In the genomic region with DNA sequence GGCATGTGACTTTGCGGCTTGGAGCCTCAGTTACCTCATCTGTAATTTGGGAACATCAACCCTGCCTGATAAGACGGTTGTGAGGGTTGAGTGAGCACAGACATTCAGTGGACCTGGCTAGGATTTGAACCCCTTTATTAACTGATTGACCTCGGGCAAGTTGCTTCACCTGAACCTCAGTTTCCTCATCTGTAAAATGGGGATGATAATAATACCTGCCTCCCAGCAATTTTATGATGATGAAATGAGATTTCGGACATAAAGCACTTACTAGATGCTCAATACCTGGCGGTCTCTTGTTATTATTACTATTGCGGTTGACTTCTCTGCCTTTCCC, we compare ENCODE assay signal across 14 cellular contexts. TPM values are rescaled to one million over a fixed set of nuclear protein-coding genes. Genes with fewer than 3 reads are reported as not detected.
DNase-seq lines count a peak whose midpoint lies in the region; ATAC-seq and TF ChIP-seq lines count a peak whose summit lies in the region.
"Had no signal": no experiment of that assay in that cellular context is flagged by ENCODE, and none has a peak within 500 bp of the region (broad histone marks: within the 10 kb centered on the region; RNA-seq: fewer than 3 reads in every experiment).

No MANE protein-coding gene starts in this region.

- H3K18ac ChIP-seq in IMR-90 (ENCODE audit: low read depth, low read length), result no peak overlapping the region

- H2BK5ac ChIP-seq in IMR-90 (ENCODE audit: low read depth, low read length, poor library complexity, severe bottlenecking), result no peak overlapping the region

- DNase-seq in IMR-90 (no peak), Panc1 (ENCODE audit: low read depth, low spot score) (no peak), mammary epithelial cell (no peak), suprapubic skin (ENCODE audit: low spot score in 2 of 2) (no peak), DMS79 treated with DMSO at 0.1 percent for 48 hours (lab: John Stamatoyannopoulos, UW) (no peak), adrenal gland (no peak)
- DNase-seq: Caco-2; CD8-positive, alpha-beta memory T cell; GM23248; H7; KG1 had no signal

- H3K4me3 ChIP-seq in IMR-90 (ENCODE audit: insufficient read depth, low read depth, low read length) (no peak overlapping the region), Panc1 (ENCODE audit: low read depth in 2 of 2, low read length in 2 of 2) (no peak overlapping the region), mammary epithelial cell (replicated peaks in 1 of 3; ENCODE audit: insufficient read depth in 1 of 3, low read depth in 2 of 3, low read length in 3 of 3) (no peak overlapping the region), suprapubic skin (no peak overlapping the region), adrenal gland (no peak overlapping the region)
- H3K4me3 ChIP-seq: GM12878, GM23248 had no signal

- no peak for TF ChIP-seq CTCF in IMR-90 (conservative IDR thresholded peaks at IDR 0.05; ENCODE audit: low read depth, low read length)
- no peak for TF ChIP-seq CTCF in Panc1 (IDR thresholded peaks at IDR 0.05)
- TF ChIP-seq CTCF in mammary epithelial cell (conservative IDR thresholded peaks at IDR 0.05 in 1 of 2, IDR thresholded peaks at IDR 0.05 in 1 of 2; ENCODE audit: extremely low read depth in 1 of 2, insufficient read depth in 1 of 2, low read depth in 1 of 2, low read length in 2 of 2), result no peak
- no peak for TF ChIP-seq CTCF in suprapubic skin (IDR thresholded peaks at IDR 0.05)
- no peak for TF ChIP-seq CTCF in adrenal gland (IDR thresholded peaks at IDR 0.05)

- no peak overlapping the region for H4K91ac ChIP-seq in IMR-90 (ENCODE audit: insufficient read depth, low read depth, low read length)

- H3K27me3 ChIP-seq in IMR-90 (ENCODE audit: control insufficient read depth, insufficient read depth, low read length) (no peaks in the 10 kb centered on the region), Panc1 (ENCODE audit: control insufficient read depth, insufficient read depth, low read length) (no peaks in the 10 kb centered on the region), mammary epithelial cell (ENCODE audit: insufficient read depth, low read length) (no peaks in the 10 kb centered on the region), suprapubic skin (no peaks in the 10 kb centered on the region), adrenal gland (no peaks in the 10 kb centered on the region)

- H3K14ac ChIP-seq in IMR-90 (replicated peaks; ENCODE audit: low read depth, low read length), result no peak overlapping the region

- H3K4ac ChIP-seq in IMR-90 (ENCODE audit: low read depth, low read length), result no peak overlapping the region

- dilution Hi-C loops in IMR-90 (cut with HindIII; ENCODE audit: low sequenced_read_pairs, unreplicated experiment), result no loop called here
- dilution Hi-C loops in mammary epithelial cell (cut with HindIII; ENCODE audit: low sequenced_read_pairs), result no loop called here

- CTCF ChIA-PET in IMR-90 (lab: Yijun Ruan, JAX), result no interaction called here
- CTCF ChIA-PET in Panc1 (lab: Charles Lee), result no interaction called here
- CTCF ChIA-PET in mammary epithelial cell (lab: Charles Lee; ENCODE audit: low non-redundant PET), result no interaction called here

- POLR2A ChIA-PET in IMR-90 (lab: Charles Lee; ENCODE audit: unreplicated experiment), result no interaction called here
- POLR2A ChIA-PET in Panc1 (lab: Charles Lee), result interaction anchor here (1.2 kb wide), 1 partner anchor 43 kb away, joined by 4 read pairs; no protein-coding TSS in a partner anchor

- H3K9ac ChIP-seq in IMR-90 (ENCODE audit: low read depth, low read length) (no peak overlapping the region), mammary epithelial cell (ENCODE audit: insufficient read depth, low read length) (no peak overlapping the region)
- H3K9ac ChIP-seq: GM23248 had no signal

- H3K4me1 ChIP-seq in IMR-90 (ENCODE audit: control insufficient read depth, insufficient read depth, low read length), result peaks cover 4% of the 10 kb centered on the region; the same call in 1 of the 2 replicates
- H3K4me1 ChIP-seq in Panc1 (ENCODE audit: control insufficient read depth, insufficient read depth, low read length), result peaks cover 28% of the 10 kb centered on the region
- H3K4me1 ChIP-seq in mammary epithelial cell (ENCODE audit: insufficient read depth, low read length), result peaks cover 61% of the 10 kb centered on the region
- H3K4me1 ChIP-seq in suprapubic skin, result peaks cover 55% of the 10 kb centered on the region
- H3K4me1 ChIP-seq in adrenal gland (replicated peaks in 1 of 2), result no peaks in the 10 kb centered on the region

- H3K36me3 ChIP-seq in IMR-90 (ENCODE audit: control insufficient read depth, insufficient read depth, low read length) (no peaks in the 10 kb centered on the region), Panc1 (ENCODE audit: control insufficient read depth, insufficient read depth, low read length) (no peaks in the 10 kb centered on the region), mammary epithelial cell (ENCODE audit: insufficient read depth, low read length) (no peaks in the 10 kb centered on the region), suprapubic skin (no peaks in the 10 kb centered on the region), adrenal gland (replicated peaks in 1 of 2) (no peaks in the 10 kb centered on the region)

- H4K8ac ChIP-seq in IMR-90 (ENCODE audit: low read depth in 2 of 2, low read length in 2 of 2), result 0 out of 4 replicates have a peak overlapping the region, but pooled peaks of 1 of the 2 experiments have one; percentile 1

- no peak overlapping the region for H2AK9ac ChIP-seq in IMR-90 (replicated peaks; ENCODE audit: low read depth, low read length, poor library complexity)

- no peak for TF ChIP-seq POLR2A in IMR-90 (IDR thresholded peaks at IDR 0.05; ENCODE audit: low read depth, low read length)
- TF ChIP-seq POLR2A in suprapubic skin (IDR thresholded peaks at IDR 0.05), result no peak
- TF ChIP-seq POLR2A in adrenal gland (IDR thresholded peaks at IDR 0.05), result no peak

- H2AFZ ChIP-seq in IMR-90 (replicated peaks; ENCODE audit: low read length, poor library complexity) (no peak overlapping the region), mammary epithelial cell (ENCODE audit: low read depth, low read length) (no peak overlapping the region)
- H2AFZ ChIP-seq: GM23248 had no signal

- TF ChIP-seq EP300 in suprapubic skin (IDR thresholded peaks at IDR 0.05), result no peak

- H3K9me3 ChIP-seq in IMR-90 (ENCODE audit: control insufficient read depth, insufficient read depth, low read length) (no peaks in the 10 kb centered on the region), Panc1 (ENCODE audit: control insufficient read depth, insufficient read depth, low read depth, low read length) (no peaks in the 10 kb centered on the region), mammary epithelial cell (replicated peaks; ENCODE audit: insufficient read depth, low read length) (no peaks in the 10 kb centered on the region), suprapubic skin (no peaks in the 10 kb centered on the region), adrenal gland (replicated peaks in 1 of 3) (no peaks in the 10 kb centered on the region)
- H3K9me3 ChIP-seq: Caco-2 had no signal

- no peak overlapping the region for H3K56ac ChIP-seq in IMR-90 (ENCODE audit: extremely low read depth, insufficient read depth, low read length)

- H2BK20ac ChIP-seq in IMR-90 (ENCODE audit: low read depth, low read length), result 0 out of 2 replicates have a peak overlapping the region, but pooled peaks have one; percentile 20

- no peak overlapping the region; the same call in 2 of the 3 replicates for H2BK15ac ChIP-seq in IMR-90 (ENCODE audit: low read depth, low read length)

- in situ Hi-C loops in IMR-90 (cut with MboI; ENCODE audit: low sequenced_read_pairs) (no loop called here), Panc1 (cut with HindIII; ENCODE audit: low pct_unique_long_range_greater_than_20kb, low sequenced_read_pairs) (no loop called here), mammary epithelial cell (cut with MboI; ENCODE audit: low sequenced_read_pairs in 2 of 2) (no loop called here)

- H3K23ac ChIP-seq in IMR-90 (ENCODE audit: low read depth, low read length), result no peak overlapping the region

- H2BK120ac ChIP-seq in IMR-90 (ENCODE audit: low read depth, low read length), result peak overlapping the region; percentile 20; the same call in 1 of the 2 replicates

- ATAC-seq in IMR-90 (ENCODE audit: low read depth) (no peak), Panc1 (no peak), GM18870 (IDR thresholded peaks at IDR 0.05; ENCODE audit: unreplicated experiment) (no peak), HG03521 (IDR thresholded peaks at IDR 0.05; ENCODE audit: unreplicated experiment) (no peak)
- ATAC-seq: GM12878 had no signal

- peak overlapping the region; percentile 79; the same call in 1 of the 2 replicates for H2AK5ac ChIP-seq in IMR-90 (ENCODE audit: low read depth, low read length)

- H3K9me1 ChIP-seq in IMR-90 (ENCODE audit: insufficient read depth, low read length), result no peaks in the 10 kb centered on the region; the same call in 1 of the 2 replicates

- H4K20me1 ChIP-seq in IMR-90 (ENCODE audit: insufficient read depth, low read length) (no peaks in the 10 kb centered on the region), mammary epithelial cell (ENCODE audit: insufficient read depth, low read length) (no peaks in the 10 kb centered on the region)

- H3K79me2 ChIP-seq in mammary epithelial cell (ENCODE audit: insufficient read depth, low read length), result no peaks in the 10 kb centered on the region

- WGBS in IMR-90 (ENCODE audit: extremely low coverage in 2 of 2, insufficient read length in 1 of 2), 2 experiments, result no CpG with 5 or more reads among the region's 6 CpGs
- WGBS in mammary epithelial cell (ENCODE audit: low coverage, missing lambda C conversion rate), result 96% methylated on average over 6 of the region's 6 CpGs
- 85% methylated on average over 6 of the region's 6 CpGs for WGBS in suprapubic skin
- 93 to 94% (median 93%) methylated on average over 6 of the region's 6 CpGs for WGBS in adrenal gland, 4 donors

- no peak for TF ChIP-seq RAD21 in IMR-90 (IDR thresholded peaks at IDR 0.05; ENCODE audit: low read length)

- H3K27ac ChIP-seq in IMR-90 (ENCODE audit: insufficient read depth, low read length) (no peak overlapping the region), Panc1 (ENCODE audit: low read length) (peak overlapping the region; percentile 69; the same call in 1 of the 2 replicates), mammary epithelial cell (ENCODE audit: insufficient read depth, low read depth, low read length) (peak overlapping the region; percentile 87), suprapubic skin (peak overlapping the region; percentile 87), adrenal gland (no peak overlapping the region)
- H3K27ac ChIP-seq: GM23248 had no signal

- intact Hi-C loops in IMR-90 (cut with micrococcal nuclease), result no loop called here
- intact Hi-C loops in Panc1 (cut with micrococcal nuclease; ENCODE audit: unreplicated experiment), result no loop called here
- intact Hi-C loops in mammary epithelial cell (cut with micrococcal nuclease), result loop anchor here (5.0 kb wide), 1 partner anchor 65 kb away; no protein-coding TSS in a partner anchor
- intact Hi-C loops in adrenal gland (cut with DNase I), result no loop called here

- H3K4me2 ChIP-seq in IMR-90 (ENCODE audit: low read depth, low read length), result no peak overlapping the region
- H3K4me2 ChIP-seq in mammary epithelial cell (ENCODE audit: insufficient read depth, low read depth, low read length), result no peak overlapping the region

- BruUV-seq in IMR-90 (replicated peaks; lab: Mats Ljungman, UMichigan) (no TSS peak), Panc1 (replicated peaks; lab: Mats Ljungman, UMichigan) (no TSS peak), mammary epithelial cell (replicated peaks; lab: Mats Ljungman, UMichigan) (no TSS peak)

- H3K79me1 ChIP-seq in IMR-90 (ENCODE audit: low read depth in 1 of 2, low read length in 2 of 2), result no peaks in the 10 kb centered on the region

- H4K5ac ChIP-seq in IMR-90 (ENCODE audit: low read depth, low read length), result no peak overlapping the region

RNA-seq across cellular contexts. Expression of gene CEBPB, which starts 51.5 kb away (rescaled TPM):
- total RNA-seq in IMR-90 (2012; rRNA removed) (3.4 and 6.9 TPM in 2 replicates), Panc1 (2021; ENCODE audit: unreplicated experiment) (52.1 TPM), mammary epithelial cell (100 to 1,000 TPM in 1 of 2 donors, 10 to 100 TPM in 1; 81.9 to 166 TPM), suprapubic skin (10 to 100 TPM; 43.2 to 83.9 (median 69.2) TPM), adrenal gland (100 to 1,000 TPM; 148 to 272 (median 252) TPM)
- polyA plus RNA-seq in IMR-90 (2012; rRNA removed) (17.4 and 33.6 TPM in 2 replicates), mammary epithelial cell (35.3 TPM), adrenal gland (10 to 100 TPM; 31.0 to 74.7 (median 39.3) TPM)
- polyA plus RNA-seq in IMR-90 (2012; cell fraction: cytosol; rRNA removed), result 18.5 and 103 TPM in 2 replicates
- 98.3 and 167 TPM in 2 replicates for polyA plus RNA-seq in IMR-90 (2012; cell fraction: nucleus; rRNA removed; ENCODE audit: low replicate concordance)
- 80.9 TPM for polyA plus RNA-seq in Panc1 (2012; ENCODE audit: insufficient read length)
- polyA minus RNA-seq in mammary epithelial cell, result 6.8 TPM

Comparison
In these comparisons a context has a peak if more than half of its experiments do, and no peak if none do; other contexts are left out.
1. H3K27ac ChIP-seq: peak in Panc1 (single experiment), mammary epithelial cell (single experiment) and suprapubic skin (single experiment); none in IMR-90 (single experiment) and adrenal gland (0 of 5).